Comparison of ENCODE assay signal across 8 cellular contexts in genomic region chr20:53590122-53590521, GRCh38. TPM values are rescaled to one million over a fixed set of nuclear protein-coding genes. Genes with fewer than 3 reads are reported as not detected.
DNase-seq lines count a peak whose midpoint lies in the region; ATAC-seq and TF ChIP-seq lines count a peak whose summit lies in the region.
"Not testable (repeated sequence)": the region's sequence is repeated elsewhere in the genome, so short reads cannot be mapped to it uniquely, and the experiment has no call there.

No MANE protein-coding gene starts in this region.

- H3K36me3 Mint-ChIP-seq in activated CD4-positive, alpha-beta T cell treated with anti-CD3 and anti-CD28 coated beads, Interleukin-2, amount 10 ng/mL, durations not matched to agents 7 days and 5 days (ENCODE audit: low read depth): peaks cover 46% of the 10 kb centered on the region

- H3F3A ChIP-seq in MM.1S (ENCODE audit: insufficient read depth, low read length): peaks cover 39% of the 10 kb centered on the region

- peak overlapping the region; percentile 99 for H3K4me3 Mint-ChIP-seq in activated CD4-positive, alpha-beta T cell treated with anti-CD3 and anti-CD28 coated beads, Interleukin-2, amount 10 ng/mL, durations not matched to agents 7 days and 5 days

- intact Hi-C loops in body of pancreas (cut with DNase I); upper lobe of right lung (cut with DNase I): not testable (repeated sequence)

- not testable (repeated sequence) for TF ChIP-seq CTCF in MM.1S (IDR thresholded peaks at IDR 0.05; ENCODE audit: low read length); body of pancreas (IDR thresholded peaks at IDR 0.05); fibroblast of pulmonary artery (IDR thresholded peaks at IDR 0.05; ENCODE audit: low read length, missing control alignments); retinal pigment epithelial cell (conservative IDR thresholded peaks at IDR 0.05; ENCODE audit: low read depth, low read length); upper lobe of right lung (IDR thresholded peaks at IDR 0.05)

- not testable (repeated sequence) for H3K4ac ChIP-seq in mesendoderm (ENCODE audit: low read depth, low read length)

- H3K4me3 ChIP-seq in GM08714 (ENCODE audit: low read length) (peak overlapping the region; percentile 70; the same call in 1 of the 2 replicates), MM.1S (ENCODE audit: low read length) (peak overlapping the region; percentile 50; the same call in 1 of the 2 replicates), fibroblast of pulmonary artery (replicated peaks; ENCODE audit: low read depth, low read length) (peak overlapping the region; percentile 43), retinal pigment epithelial cell (ENCODE audit: low read length) (peak overlapping the region; percentile 35), upper lobe of right lung (peak overlapping the region; percentile 32)
- not testable (repeated sequence) for H3K4me3 ChIP-seq in body of pancreas; mesendoderm (ENCODE audit: low read length)

- H3K9ac ChIP-seq in MM.1S (ENCODE audit: low read length) (peak overlapping the region; percentile 99), mesendoderm (ENCODE audit: low read length) (peak overlapping the region; percentile 38)

- H3K79me2 ChIP-seq in MM.1S (ENCODE audit: low read length) (peaks cover 86% of the 10 kb centered on the region), mesendoderm (ENCODE audit: control insufficient read depth, insufficient read depth, low read length) (peaks cover 34% of the 10 kb centered on the region)

- H4K8ac ChIP-seq in mesendoderm (ENCODE audit: low read depth, low read length): not testable (repeated sequence)

- not testable (repeated sequence) for H3K27me3 Mint-ChIP-seq in activated CD4-positive, alpha-beta T cell treated with anti-CD3 and anti-CD28 coated beads, Interleukin-2, amount 10 ng/mL, durations not matched to agents 7 days and 5 days

- not testable (repeated sequence) for H2AK5ac ChIP-seq in mesendoderm (ENCODE audit: low read length)

- not testable (repeated sequence) for H2BK120ac ChIP-seq in mesendoderm (ENCODE audit: low read depth, low read length)

- H3K18ac ChIP-seq in mesendoderm (ENCODE audit: low read length): not testable (repeated sequence)

- not testable (repeated sequence) for TF ChIP-seq POLR2A in body of pancreas (IDR thresholded peaks at IDR 0.05)

- not testable (repeated sequence) for H2BK5ac ChIP-seq in mesendoderm (ENCODE audit: low read length)

- peaks cover 40% of the 10 kb centered on the region for H3K4me1 Mint-ChIP-seq in activated CD4-positive, alpha-beta T cell treated with anti-CD3 and anti-CD28 coated beads, Interleukin-2, amount 10 ng/mL, durations not matched to agents 7 days and 5 days

- peak overlapping the region; percentile 85 for H3K4me2 ChIP-seq in MM.1S (ENCODE audit: low read depth, low read length)
- H3K4me2 ChIP-seq in mesendoderm (ENCODE audit: low read length): not testable (repeated sequence)

- peak overlapping the region; percentile 60 for H3K56ac ChIP-seq in mesendoderm (ENCODE audit: low read length)

- DNase-seq in MM.1S; activated CD4-positive, alpha-beta T cell treated with anti-CD3 and anti-CD28 coated beads, Interleukin-2, amount 10 ng/mL, durations not matched to agents 7 days and 5 days; body of pancreas; fibroblast of pulmonary artery (ENCODE audit: low read depth); mesendoderm; retinal pigment epithelial cell (ENCODE audit: low read depth); upper lobe of right lung: not testable (repeated sequence)

- H4K5ac ChIP-seq in mesendoderm (ENCODE audit: low read length): not testable (repeated sequence)

- not testable (repeated sequence) for H3K4me1 ChIP-seq in MM.1S (ENCODE audit: low read length); mesendoderm (ENCODE audit: control insufficient read depth, low read depth, low read length)
- H3K4me1 ChIP-seq in body of pancreas (peaks cover 47% of the 10 kb centered on the region), upper lobe of right lung (peaks cover 22% of the 10 kb centered on the region)

- not testable (repeated sequence) for H2AFZ ChIP-seq in MM.1S (ENCODE audit: low read length)

- H3K27ac ChIP-seq in MM.1S (ENCODE audit: low read length) (peak overlapping the region; percentile 98; the same call in 1 of the 2 replicates), body of pancreas (peak overlapping the region in 3 of 4 donors; percentile 97 to 100 (median 99)), upper lobe of right lung (peak overlapping the region; percentile 97)
- H3K27ac ChIP-seq in mesendoderm (ENCODE audit: low read depth, low read length): not testable (repeated sequence)

- not testable (repeated sequence) for H3K9me3 Mint-ChIP-seq in activated CD4-positive, alpha-beta T cell treated with anti-CD3 and anti-CD28 coated beads, Interleukin-2, amount 10 ng/mL, durations not matched to agents 7 days and 5 days

- not testable (repeated sequence) for H3K9me2 ChIP-seq in MM.1S (replicated peaks; ENCODE audit: insufficient read depth, low read length)

- not testable (repeated sequence) for H3K27me3 ChIP-seq in MM.1S (replicated peaks; ENCODE audit: insufficient read depth, low read length); body of pancreas; mesendoderm (ENCODE audit: insufficient read depth, low read length, poor library complexity); upper lobe of right lung

- not testable (repeated sequence) for H3K9me3 ChIP-seq in MM.1S (replicated peaks; ENCODE audit: insufficient read depth, low read length); body of pancreas; upper lobe of right lung

- not testable (repeated sequence) for H2BK15ac ChIP-seq in mesendoderm (replicated peaks; ENCODE audit: low read depth)

- not testable (repeated sequence) for ATAC-seq in body of pancreas, upper lobe of right lung

- H3K79me1 ChIP-seq in mesendoderm (ENCODE audit: low read length): not testable (repeated sequence)

- peak overlapping the region; percentile 96 for H3K27ac Mint-ChIP-seq in activated CD4-positive, alpha-beta T cell treated with anti-CD3 and anti-CD28 coated beads, Interleukin-2, amount 10 ng/mL, durations not matched to agents 7 days and 5 days

- POLR2A ChIA-PET in activated CD4-positive, alpha-beta T cell treated with anti-CD3 and anti-CD28 coated beads, Interleukin-2, amount 10 ng/mL, durations not matched to agents 7 days and 5 days (lab: Charles Lee): not testable (repeated sequence)

- WGBS in body of pancreas, 2 donors: 35 to 46% methylated on average over 2 of the region's 2 CpGs
- WGBS in mesendoderm (ENCODE audit: extremely low coverage, insufficient coverage, low lambda C conversion rate): no CpG with 5 or more reads among the region's 2 CpGs

- CTCF ChIA-PET in activated CD4-positive, alpha-beta T cell treated with anti-CD3 and anti-CD28 coated beads, Interleukin-2, amount 10 ng/mL, durations not matched to agents 7 days and 5 days (lab: Charles Lee): interaction anchor here (1.2 kb wide), 1 partner anchor 278 kb away, joined by 3 read pairs; no protein-coding TSS in a partner anchor

- not testable (repeated sequence) for H3K36me3 ChIP-seq in MM.1S (replicated peaks; ENCODE audit: insufficient read depth, low read length); body of pancreas (replicated peaks in 1 of 2; ENCODE audit: insufficient read depth in 1 of 2, low read depth in 2 of 2); mesendoderm (ENCODE audit: control insufficient read depth, insufficient read depth, low read length); upper lobe of right lung

- not testable (repeated sequence) for H4K20me1 ChIP-seq in MM.1S (ENCODE audit: insufficient read depth, low read length)

- H3K23ac ChIP-seq in mesendoderm (ENCODE audit: low read length): not testable (repeated sequence)

RNA-seq across cellular contexts. Expression of gene ZNF217, which starts 3.5 kb away (rescaled TPM):
- 10 to 100 TPM; 97.5 to 99.7 TPM for total RNA-seq in activated CD4-positive, alpha-beta T cell treated with anti-CD3 and anti-CD28 coated beads, Interleukin-2, amount 10 ng/mL, durations not matched to agents 7 days and 5 days
- total RNA-seq in body of pancreas: 10 to 100 TPM; 17.4 to 27.7 TPM
- polyA plus RNA-seq in mesendoderm (2013, experiment 1 of 2): 22.0 TPM
- 21.5 TPM for polyA plus RNA-seq in mesendoderm (2013, experiment 2 of 2)
- 30.9 TPM for total RNA-seq in upper lobe of right lung
